In genomic region chr20:24870876-24871275, GRCh38 we compare ENCODE assay signal across 22 cellular contexts.
DNase-seq lines count a peak whose midpoint lies in the region; ATAC-seq and TF ChIP-seq lines count a peak whose summit lies in the region.
"Had no signal": no experiment of that assay in that cellular context is flagged by ENCODE, and none has a peak within 500 bp of the region (broad histone marks: within the 10 kb centered on the region; RNA-seq: fewer than 3 reads in every experiment).

No MANE protein-coding gene starts in this region.

- POLR2A ChIA-PET in OCI-LY7 (lab: Charles Lee) = no interaction called here

- peak overlapping the region; percentile 91 for H3K4me2 ChIP-seq in BLaER1
- H3K4me2 ChIP-seq in OCI-LY7 (ENCODE audit: low read length) = no peak overlapping the region
- no peak overlapping the region for H3K4me2 ChIP-seq in mesenchymal stem cell (ENCODE audit: low read length, poor library complexity, severe bottlenecking)

- H3K4me3 ChIP-seq in BLaER1 (no peak overlapping the region), OCI-LY7 (ENCODE audit: low read depth, low read length, poor library complexity, severe bottlenecking) (no peak overlapping the region), mesenchymal stem cell (ENCODE audit: insufficient read depth in 1 of 2, low read depth in 1 of 2, low read length in 2 of 2) (no peak overlapping the region)
- H3K4me3 ChIP-seq: esophagus squamous epithelium, SJSA1, transverse colon had no signal

- no peak overlapping the region for H2AK5ac ChIP-seq in mesenchymal stem cell (ENCODE audit: low read length, severe bottlenecking)

- no peak overlapping the region for H4K8ac ChIP-seq in mesenchymal stem cell (ENCODE audit: low read length)

- no peak overlapping the region for H3K18ac ChIP-seq in mesenchymal stem cell (ENCODE audit: low read depth in 1 of 2, low read length in 2 of 2)

- TF ChIP-seq CTCF in OCI-LY7 (conservative IDR thresholded peaks at IDR 0.05; ENCODE audit: low read length) = no peak

- WGBS in mesenchymal stem cell = 80% methylated on average over 8 of the region's 8 CpGs

- H3K27ac ChIP-seq in BLaER1 (peak overlapping the region; percentile 67), OCI-LY7 (ENCODE audit: low read depth, low read length, poor library complexity, severe bottlenecking) (no peak overlapping the region), mesenchymal stem cell (ENCODE audit: low read length, poor library complexity, severe bottlenecking) (peak overlapping the region; percentile 11)
- H3K27ac ChIP-seq: esophagus squamous epithelium, SJSA1, transverse colon had no signal

- H3K9me2 ChIP-seq in OCI-LY7 (ENCODE audit: insufficient read depth, low read length) = no peaks in the 10 kb centered on the region

- H3K27me3 ChIP-seq in BLaER1 (no peaks in the 10 kb centered on the region), mesenchymal stem cell (ENCODE audit: control insufficient read depth in 1 of 2, insufficient read depth in 1 of 2, low read length in 2 of 2) (peaks cover 4 to 25% of the 10 kb centered on the region in 2 experiments)
- H3K27me3 ChIP-seq: SJSA1, transverse colon had no signal

- peak; percentile 46 for ATAC-seq in GM21381 (IDR thresholded peaks at IDR 0.05; ENCODE audit: unreplicated experiment)
- no peak for ATAC-seq in GM18498 (IDR thresholded peaks at IDR 0.05; ENCODE audit: unreplicated experiment)
- ATAC-seq: activated T-helper 17 cell treated with anti-CD3 and anti-CD28 coated beads, Interleukin-2, amount 50 U/mL, for 72 hours; naive thymus-derived CD4-positive, alpha-beta T cell had no signal

- H3K9me3 ChIP-seq in BLaER1 (peaks cover 14% of the 10 kb centered on the region), OCI-LY7 (ENCODE audit: low read length) (no peaks in the 10 kb centered on the region), mesenchymal stem cell (ENCODE audit: control insufficient read depth, low read length) (no peaks in the 10 kb centered on the region)
- H3K9me3 ChIP-seq: esophagus squamous epithelium, SJSA1, transverse colon had no signal

- no peaks in the 10 kb centered on the region for H3K79me1 ChIP-seq in mesenchymal stem cell (replicated peaks; ENCODE audit: low read length, poor library complexity, severe bottlenecking)

- H2BK15ac ChIP-seq in mesenchymal stem cell (ENCODE audit: low read depth, poor library complexity, severe bottlenecking) = no peak overlapping the region

- no peak overlapping the region for H2BK12ac ChIP-seq in mesenchymal stem cell (ENCODE audit: low read length in 2 of 2)

- H3K14ac ChIP-seq in mesenchymal stem cell (ENCODE audit: low read length in 2 of 2) = no peak overlapping the region

- H3K23ac ChIP-seq in mesenchymal stem cell (ENCODE audit: low read length in 2 of 2) = no peak overlapping the region

- H4K91ac ChIP-seq in mesenchymal stem cell (ENCODE audit: low read length) = no peak overlapping the region

- H3K9ac ChIP-seq in BLaER1 (no peak overlapping the region), mesenchymal stem cell (ENCODE audit: low read length) (no peak overlapping the region)

- BruUV-seq in OCI-LY7 (replicated peaks; lab: Mats Ljungman, UMichigan) = no TSS peak

- CTCF ChIA-PET in OCI-LY7 (lab: Charles Lee; ENCODE audit: unreplicated experiment) = no interaction called here

- H3K4ac ChIP-seq in mesenchymal stem cell (ENCODE audit: low read depth in 1 of 2, low read length in 2 of 2) = no peak overlapping the region

- intact Hi-C loops in OCI-LY7 (cut with micrococcal nuclease; ENCODE audit: unreplicated experiment) = loop anchor here (5.0 kb wide), 1 partner anchor 46 kb away; no protein-coding TSS in a partner anchor

- no peaks in the 10 kb centered on the region for H3K36me3 ChIP-seq in BLaER1
- H3K36me3 ChIP-seq in OCI-LY7 (ENCODE audit: insufficient read depth, low read length) = no peaks in the 10 kb centered on the region
- H3K36me3 ChIP-seq in mesenchymal stem cell (ENCODE audit: control insufficient read depth in 1 of 2, insufficient read depth in 2 of 2, low read depth in 1 of 2, low read length in 2 of 2) = no peaks in the 10 kb centered on the region
- H3K36me3 ChIP-seq: esophagus squamous epithelium, SJSA1, transverse colon had no signal

- H2BK120ac ChIP-seq in mesenchymal stem cell (ENCODE audit: low read depth, low read length) = no peak overlapping the region

- no peaks in the 10 kb centered on the region for H3K79me2 ChIP-seq in OCI-LY7 (ENCODE audit: insufficient read depth, low read depth, low read length)

- H3K4me1 ChIP-seq in BLaER1 = peaks cover 38% of the 10 kb centered on the region
- H3K4me1 ChIP-seq in OCI-LY7 (ENCODE audit: insufficient read depth, low read length, poor library complexity, severe bottlenecking) = no peaks in the 10 kb centered on the region
- peaks cover 31% of the 10 kb centered on the region for H3K4me1 ChIP-seq in mesenchymal stem cell (ENCODE audit: control insufficient read depth, insufficient read depth, low read depth, low read length)
- H3K4me1 ChIP-seq: esophagus squamous epithelium, SJSA1, transverse colon had no signal

- H4K20me1 ChIP-seq in BLaER1 = no peaks in the 10 kb centered on the region
- H4K20me1 ChIP-seq in OCI-LY7 (ENCODE audit: insufficient read depth, low read length) = no peaks in the 10 kb centered on the region

- no peak overlapping the region for H2BK5ac ChIP-seq in mesenchymal stem cell (ENCODE audit: low read depth, low read length, poor library complexity, severe bottlenecking)

- H2AFZ ChIP-seq in OCI-LY7 (ENCODE audit: low read length) (no peak overlapping the region), mesenchymal stem cell (ENCODE audit: low read depth, low read length) (no peak overlapping the region)

- peak; percentile 12 for DNase-seq in OCI-LY7 (ENCODE audit: low spot score)
- DNase-seq in mesenchymal stem cell = no peak
- DNase-seq in NCI-H748 (lab: John Stamatoyannopoulos, UW; ENCODE audit: unreplicated experiment) = no peak
- DNase-seq in NCI-H2107 (lab: John Stamatoyannopoulos, UW) = no peak
- no peak for DNase-seq in NCI-H748 treated with DMSO at 0.1 percent for 48 hours (lab: John Stamatoyannopoulos, UW)
- DNase-seq: activated CD4-positive, CD25-positive, alpha-beta regulatory T cell; caudate nucleus; CD4-positive, CD25-positive, alpha-beta regulatory T cell; DMS79 treated with DMSO at 0.1 percent for 48 hours; esophagus squamous epithelium; H9; mammary epithelial cell; naive thymus-derived CD4-positive, alpha-beta T cell; NCI-H187; NCI-H510A; stimulated activated naive CD4-positive, alpha-beta T cell; transverse colon had no signal
